1 cellular context compared by ENCODE assay signal in the genomic region with DNA sequence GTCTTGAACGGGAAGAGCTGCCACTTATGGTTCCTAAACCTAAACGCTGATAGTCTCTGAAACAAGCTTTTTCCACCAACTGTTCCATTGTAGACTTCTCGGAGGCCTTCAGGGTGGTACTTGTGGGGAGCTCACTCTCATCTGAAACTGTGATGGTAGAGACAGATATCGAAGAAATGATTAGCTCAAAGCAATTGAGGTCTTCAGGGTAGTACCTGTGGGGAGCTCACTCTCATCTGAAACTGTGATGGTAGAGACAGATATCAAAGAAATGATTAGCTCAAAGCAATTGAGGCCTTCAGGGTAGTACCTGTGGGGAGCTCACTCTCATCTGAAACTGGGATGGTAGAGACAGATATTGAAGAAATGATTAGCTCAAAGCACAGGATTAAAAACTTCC.
TF ChIP-seq lines count a peak whose summit lies in the region.

No MANE protein-coding gene starts in this region.

TF ChIP-seq in GM12878, 131 proteins besides CTCF, POLR2A, EP300 and RAD21 (continued from another document):
- TF ChIP-seq, protein P1, sequence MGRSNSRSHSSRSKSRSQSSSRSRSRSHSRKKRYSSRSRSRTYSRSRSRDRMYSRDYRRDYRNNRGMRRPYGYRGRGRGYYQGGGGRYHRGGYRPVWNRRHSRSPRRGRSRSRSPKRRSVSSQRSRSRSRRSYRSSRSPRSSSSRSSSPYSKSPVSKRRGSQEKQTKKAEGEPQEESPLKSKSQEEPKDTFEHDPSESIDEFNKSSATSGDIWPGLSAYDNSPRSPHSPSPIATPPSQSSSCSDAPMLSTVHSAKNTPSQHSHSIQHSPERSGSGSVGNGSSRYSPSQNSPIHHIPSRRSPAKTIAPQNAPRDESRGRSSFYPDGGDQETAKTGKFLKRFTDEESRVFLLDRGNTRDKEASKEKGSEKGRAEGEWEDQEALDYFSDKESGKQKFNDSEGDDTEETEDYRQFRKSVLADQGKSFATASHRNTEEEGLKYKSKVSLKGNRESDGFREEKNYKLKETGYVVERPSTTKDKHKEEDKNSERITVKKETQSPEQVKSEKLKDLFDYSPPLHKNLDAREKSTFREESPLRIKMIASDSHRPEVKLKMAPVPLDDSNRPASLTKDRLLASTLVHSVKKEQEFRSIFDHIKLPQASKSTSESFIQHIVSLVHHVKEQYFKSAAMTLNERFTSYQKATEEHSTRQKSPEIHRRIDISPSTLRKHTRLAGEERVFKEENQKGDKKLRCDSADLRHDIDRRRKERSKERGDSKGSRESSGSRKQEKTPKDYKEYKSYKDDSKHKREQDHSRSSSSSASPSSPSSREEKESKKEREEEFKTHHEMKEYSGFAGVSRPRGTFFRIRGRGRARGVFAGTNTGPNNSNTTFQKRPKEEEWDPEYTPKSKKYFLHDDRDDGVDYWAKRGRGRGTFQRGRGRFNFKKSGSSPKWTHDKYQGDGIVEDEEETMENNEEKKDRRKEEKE (IDR thresholded peaks at IDR 0.05): no peak
- TF ChIP-seq HDAC2 (IDR thresholded peaks at IDR 0.05): no peak
- no peak for TF ChIP-seq HCFC1 (IDR thresholded peaks at IDR 0.05; ENCODE audit: low read length)
- no peak for TF ChIP-seq SIX5 (IDR thresholded peaks at IDR 0.05; ENCODE audit: low read depth, low read length, severe bottlenecking)
- TF ChIP-seq HDGF (IDR thresholded peaks at IDR 0.05): no peak
- no peak for TF ChIP-seq CHD2 (IDR thresholded peaks at IDR 0.05; ENCODE audit: borderline replicate concordance, low read depth, low read length)
- no peak for TF ChIP-seq SMARCA5 (IDR thresholded peaks at IDR 0.05)
- no peak for TF ChIP-seq ZBED1 (IDR thresholded peaks at IDR 0.05; ENCODE audit: borderline replicate concordance)
- no peak for TF ChIP-seq NFYA (IDR thresholded peaks at IDR 0.05; ENCODE audit: borderline replicate concordance, low read depth, low read length)
